In the genomic region with DNA sequence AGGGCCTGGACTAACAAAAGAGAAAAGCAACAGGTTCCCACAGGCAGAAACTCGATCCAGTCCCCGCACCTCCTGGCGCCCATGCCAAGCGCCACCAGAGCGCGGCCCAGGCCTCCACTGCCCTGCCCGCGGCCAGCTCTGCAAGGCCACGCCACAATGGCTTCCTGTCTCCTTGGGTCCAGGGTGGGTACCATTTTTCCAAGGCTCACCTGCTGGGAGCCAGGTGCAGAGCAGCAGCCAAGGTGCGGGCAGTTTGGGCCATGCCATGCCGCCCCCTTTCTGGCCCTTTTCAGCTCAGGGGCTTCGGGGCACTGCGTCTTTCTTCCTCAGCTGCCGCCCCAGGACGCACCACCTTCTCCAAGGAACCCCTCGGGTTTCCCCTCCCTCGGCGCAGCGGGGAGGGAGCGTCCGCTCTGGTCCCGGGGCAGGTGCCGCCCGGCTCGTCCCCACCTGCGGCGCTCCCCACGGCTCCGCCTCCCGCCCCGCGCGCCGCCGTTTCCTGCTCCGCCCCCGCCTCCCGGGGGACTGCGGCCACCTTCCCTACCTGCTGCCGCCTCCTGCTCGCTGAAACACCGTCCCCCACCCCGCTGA, we compare ENCODE assay signal across 8 cellular contexts. TPM values are rescaled to one million over a fixed set of nuclear protein-coding genes. Genes with fewer than 3 reads are reported as not detected.
DNase-seq lines count a peak whose midpoint lies in the region; ATAC-seq and TF ChIP-seq lines count a peak whose summit lies in the region.

Gene ILDR1 (minus strand): TSS at position 437 of the 591 bp plus-strand sequence. CDS start 170 bp downstream, at position 267.

- H3K4me3 ChIP-seq in ACC112 (ENCODE audit: low read depth, low read length): peak within 1 kb of the TSS; percentile 16; the same call in 1 of the 2 replicates
- H3K4me3 ChIP-seq in ascending aorta: peak within 1 kb of the TSS; percentile 21 to 48
- peak within 1 kb of the TSS; percentile 31 for H3K4me3 ChIP-seq in mucosa of descending colon

- DNase-seq in LoVo (ENCODE audit: low spot score) (peak; percentile 75), ascending aorta (ENCODE audit: low spot score in 2 of 2) (no peak), mucosa of descending colon (peak; percentile 83 to 92 (median 87)), mesenteric fat pad (ENCODE audit: low spot score) (no peak), cerebellar cortex (ENCODE audit: low spot score) (no peak)

- TF ChIP-seq CTCF in ascending aorta (IDR thresholded peaks at IDR 0.05): no peak
- TF ChIP-seq CTCF in mucosa of descending colon (IDR thresholded peaks at IDR 0.05): no peak

- intact Hi-C loops in ascending aorta (cut with DNase I) (no loop called here), mucosa of descending colon (cut with DNase I, micrococcal nuclease) (no loop called here)

- TF ChIP-seq POLR2A in GM19193 (IDR thresholded peaks at IDR 0.05; ENCODE audit: extremely low read depth, insufficient read depth, insufficient read length): peak; percentile 46

- H3K4me1 ChIP-seq in ACC112 (ENCODE audit: control insufficient read depth, insufficient read depth, low read length, unreplicated experiment) (no peaks in the 10 kb centered on the region), ascending aorta (no peaks in the 10 kb centered on the region), mucosa of descending colon (ENCODE audit: low read depth) (peaks cover 10% of the 10 kb centered on the region)

- no peak within 1 kb of the TSS for H3K27ac ChIP-seq in ACC112 (ENCODE audit: low read depth, low read length)
- no peak within 1 kb of the TSS for H3K27ac ChIP-seq in ascending aorta

- H3K36me3 ChIP-seq in ACC112 (ENCODE audit: insufficient read depth, low read length): no peaks in the 10 kb centered on the region
- H3K36me3 ChIP-seq in ascending aorta: no peaks in the 10 kb centered on the region
- no peaks in the 10 kb centered on the region for H3K36me3 ChIP-seq in mucosa of descending colon (ENCODE audit: low read depth)

- H3K9me3 ChIP-seq in ascending aorta: no peaks in the 10 kb centered on the region
- no peaks in the 10 kb centered on the region for H3K9me3 ChIP-seq in mucosa of descending colon

- no peak within 1 kb of the TSS for H2AFZ ChIP-seq in ACC112 (ENCODE audit: low read length, unreplicated experiment)

- no peaks in the 10 kb centered on the region for H3K79me2 ChIP-seq in ACC112 (ENCODE audit: control insufficient read depth, insufficient read depth, low read length, unreplicated experiment)

- peak; percentile 97 for ATAC-seq in mucosa of descending colon
- no peak for ATAC-seq in HG03439 (IDR thresholded peaks at IDR 0.05; ENCODE audit: unreplicated experiment)

- H3K27me3 ChIP-seq in ACC112 (ENCODE audit: insufficient read depth, low read length): peaks cover 39% of the 10 kb centered on the region
- no peaks in the 10 kb centered on the region for H3K27me3 ChIP-seq in ascending aorta

RNA-seq across cellular contexts. Expression of gene ILDR1, which starts in this region (rescaled TPM):
- not detected for total RNA-seq in ascending aorta
- total RNA-seq in mucosa of descending colon: 10 to 100 TPM; 10.9 to 36.8 (median 17.2) TPM
- not detected for total RNA-seq in mesenteric fat pad

Comparison
In these comparisons a context has a peak if more than half of its experiments do, and no peak if none do; other contexts are left out.
1. RNA of gene ILDR1 (total RNA-seq): 10.9 to 36.8 TPM in mucosa of descending colon; not detected in ascending aorta (single experiment) and not detected in mesenteric fat pad (single experiment); every median in the first group is over 10 times any median in the second.
2. DNase-seq: peak in LoVo (single experiment) and mucosa of descending colon (3 of 3); none in ascending aorta (0 of 2), mesenteric fat pad (single experiment) and cerebellar cortex (single experiment).
3. Peak in every context shown above with its lines, with median percentiles within 50 percentile points of each other: H3K4me3 ChIP-seq.